In the genomic region with DNA sequence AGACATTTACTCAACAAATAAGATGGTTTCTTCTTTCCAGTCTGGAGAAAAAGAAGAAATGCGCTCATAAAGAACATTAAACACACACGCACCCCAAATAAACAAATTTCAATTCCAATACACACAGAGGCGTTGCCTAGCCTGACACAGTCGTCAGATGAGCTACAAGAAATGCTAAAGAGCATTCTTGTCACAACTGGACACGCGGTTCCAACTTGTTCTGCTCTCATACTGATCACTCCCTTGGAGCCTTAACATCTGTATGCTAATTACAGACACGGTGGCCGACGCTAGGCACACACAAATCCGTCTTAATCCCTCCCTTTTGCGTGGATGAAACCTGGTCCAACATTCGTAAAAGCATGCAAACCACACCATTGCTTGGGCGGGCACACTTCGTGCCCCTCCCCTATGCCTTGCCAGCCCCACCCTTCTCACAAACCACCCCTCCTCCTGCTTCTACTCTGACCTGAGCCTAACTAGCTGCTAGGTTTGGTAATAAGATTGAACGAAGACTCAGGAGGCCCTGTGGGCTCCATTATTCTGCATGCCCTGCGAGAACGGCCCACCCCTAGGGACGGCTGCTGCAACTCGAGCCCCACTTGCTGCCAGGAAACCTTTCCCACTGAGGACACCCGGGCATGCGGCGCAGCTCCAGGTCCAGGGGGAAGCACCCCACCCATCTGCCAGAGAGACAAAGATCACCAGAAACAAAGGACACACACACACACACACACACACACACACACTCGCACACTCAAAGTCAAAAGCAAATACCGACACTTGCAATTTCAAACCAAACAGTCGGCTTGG, we compare ENCODE assay signal across 2 cellular contexts.
A peak's percentile ranks its signal among the peaks of the same experiment; 100 is the strongest.
TF ChIP-seq lines count a peak whose summit lies in the region.

No MANE protein-coding gene starts in this region.

TF ChIP-seq in GM23338, 12 proteins besides CTCF, POLR2A, EP300 and RAD21:
- TF ChIP-seq, protein P1, sequence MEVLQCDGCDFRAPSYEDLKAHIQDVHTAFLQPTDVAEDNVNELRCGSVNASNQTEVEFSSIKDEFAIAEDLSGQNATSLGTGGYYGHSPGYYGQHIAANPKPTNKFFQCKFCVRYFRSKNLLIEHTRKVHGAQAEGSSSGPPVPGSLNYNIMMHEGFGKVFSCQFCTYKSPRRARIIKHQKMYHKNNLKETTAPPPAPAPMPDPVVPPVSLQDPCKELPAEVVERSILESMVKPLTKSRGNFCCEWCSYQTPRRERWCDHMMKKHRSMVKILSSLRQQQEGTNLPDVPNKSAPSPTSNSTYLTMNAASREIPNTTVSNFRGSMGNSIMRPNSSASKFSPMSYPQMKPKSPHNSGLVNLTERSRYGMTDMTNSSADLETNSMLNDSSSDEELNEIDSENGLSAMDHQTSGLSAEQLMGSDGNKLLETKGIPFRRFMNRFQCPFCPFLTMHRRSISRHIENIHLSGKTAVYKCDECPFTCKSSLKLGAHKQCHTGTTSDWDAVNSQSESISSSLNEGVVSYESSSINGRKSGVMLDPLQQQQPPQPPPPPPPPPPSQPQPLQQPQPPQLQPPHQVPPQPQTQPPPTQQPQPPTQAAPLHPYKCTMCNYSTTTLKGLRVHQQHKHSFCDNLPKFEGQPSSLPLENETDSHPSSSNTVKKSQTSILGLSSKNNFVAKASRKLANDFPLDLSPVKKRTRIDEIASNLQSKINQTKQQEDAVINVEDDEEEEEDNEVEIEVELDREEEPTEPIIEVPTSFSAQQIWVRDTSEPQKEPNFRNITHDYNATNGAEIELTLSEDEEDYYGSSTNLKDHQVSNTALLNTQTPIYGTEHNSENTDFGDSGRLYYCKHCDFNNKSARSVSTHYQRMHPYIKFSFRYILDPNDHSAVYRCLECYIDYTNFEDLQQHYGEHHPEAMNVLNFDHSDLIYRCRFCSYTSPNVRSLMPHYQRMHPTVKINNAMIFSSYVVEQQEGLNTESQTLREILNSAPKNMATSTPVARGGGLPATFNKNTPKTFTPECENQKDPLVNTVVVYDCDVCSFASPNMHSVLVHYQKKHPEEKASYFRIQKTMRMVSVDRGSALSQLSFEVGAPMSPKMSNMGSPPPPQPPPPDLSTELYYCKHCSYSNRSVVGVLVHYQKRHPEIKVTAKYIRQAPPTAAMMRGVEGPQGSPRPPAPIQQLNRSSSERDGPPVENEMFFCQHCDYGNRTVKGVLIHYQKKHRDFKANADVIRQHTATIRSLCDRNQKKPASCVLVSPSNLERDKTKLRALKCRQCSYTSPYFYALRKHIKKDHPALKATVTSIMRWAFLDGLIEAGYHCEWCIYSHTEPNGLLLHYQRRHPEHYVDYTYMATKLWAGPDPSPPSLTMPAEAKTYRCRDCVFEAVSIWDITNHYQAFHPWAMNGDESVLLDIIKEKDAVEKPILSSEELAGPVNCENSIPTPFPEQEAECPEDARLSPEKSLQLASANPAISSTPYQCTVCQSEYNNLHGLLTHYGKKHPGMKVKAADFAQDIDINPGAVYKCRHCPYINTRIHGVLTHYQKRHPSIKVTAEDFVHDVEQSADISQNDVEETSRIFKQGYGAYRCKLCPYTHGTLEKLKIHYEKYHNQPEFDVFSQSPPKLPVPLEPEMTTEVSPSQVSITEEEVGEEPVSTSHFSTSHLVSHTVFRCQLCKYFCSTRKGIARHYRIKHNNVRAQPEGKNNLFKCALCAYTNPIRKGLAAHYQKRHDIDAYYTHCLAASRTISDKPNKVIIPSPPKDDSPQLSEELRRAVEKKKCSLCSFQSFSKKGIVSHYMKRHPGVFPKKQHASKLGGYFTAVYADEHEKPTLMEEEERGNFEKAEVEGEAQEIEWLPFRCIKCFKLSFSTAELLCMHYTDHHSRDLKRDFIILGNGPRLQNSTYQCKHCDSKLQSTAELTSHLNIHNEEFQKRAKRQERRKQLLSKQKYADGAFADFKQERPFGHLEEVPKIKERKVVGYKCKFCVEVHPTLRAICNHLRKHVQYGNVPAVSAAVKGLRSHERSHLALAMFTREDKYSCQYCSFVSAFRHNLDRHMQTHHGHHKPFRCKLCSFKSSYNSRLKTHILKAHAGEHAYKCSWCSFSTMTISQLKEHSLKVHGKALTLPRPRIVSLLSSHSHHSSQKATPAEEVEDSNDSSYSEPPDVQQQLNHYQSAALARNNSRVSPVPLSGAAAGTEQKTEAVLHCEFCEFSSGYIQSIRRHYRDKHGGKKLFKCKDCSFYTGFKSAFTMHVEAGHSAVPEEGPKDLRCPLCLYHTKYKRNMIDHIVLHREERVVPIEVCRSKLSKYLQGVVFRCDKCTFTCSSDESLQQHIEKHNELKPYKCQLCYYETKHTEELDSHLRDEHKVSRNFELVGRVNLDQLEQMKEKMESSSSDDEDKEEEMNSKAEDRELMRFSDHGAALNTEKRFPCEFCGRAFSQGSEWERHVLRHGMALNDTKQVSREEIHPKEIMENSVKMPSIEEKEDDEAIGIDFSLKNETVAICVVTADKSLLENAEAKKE (CRISPR knock-in tag; IDR thresholded peaks at IDR 0.05), result no peak
- no peak for TF ChIP-seq POLR2AphosphoS5 (IDR thresholded peaks at IDR 0.05; ENCODE audit: low read depth)
- no peak for TF ChIP-seq CREB1 (CRISPR knock-in tag; IDR thresholded peaks at IDR 0.05; ENCODE audit: low read depth)
- no peak for TF ChIP-seq JUNB (IDR thresholded peaks at IDR 0.05; ENCODE audit: unreplicated experiment)

TF ChIP-seq in GM12878, 131 proteins besides CTCF, POLR2A, EP300 and RAD21:
- TF ChIP-seq, protein P2, sequence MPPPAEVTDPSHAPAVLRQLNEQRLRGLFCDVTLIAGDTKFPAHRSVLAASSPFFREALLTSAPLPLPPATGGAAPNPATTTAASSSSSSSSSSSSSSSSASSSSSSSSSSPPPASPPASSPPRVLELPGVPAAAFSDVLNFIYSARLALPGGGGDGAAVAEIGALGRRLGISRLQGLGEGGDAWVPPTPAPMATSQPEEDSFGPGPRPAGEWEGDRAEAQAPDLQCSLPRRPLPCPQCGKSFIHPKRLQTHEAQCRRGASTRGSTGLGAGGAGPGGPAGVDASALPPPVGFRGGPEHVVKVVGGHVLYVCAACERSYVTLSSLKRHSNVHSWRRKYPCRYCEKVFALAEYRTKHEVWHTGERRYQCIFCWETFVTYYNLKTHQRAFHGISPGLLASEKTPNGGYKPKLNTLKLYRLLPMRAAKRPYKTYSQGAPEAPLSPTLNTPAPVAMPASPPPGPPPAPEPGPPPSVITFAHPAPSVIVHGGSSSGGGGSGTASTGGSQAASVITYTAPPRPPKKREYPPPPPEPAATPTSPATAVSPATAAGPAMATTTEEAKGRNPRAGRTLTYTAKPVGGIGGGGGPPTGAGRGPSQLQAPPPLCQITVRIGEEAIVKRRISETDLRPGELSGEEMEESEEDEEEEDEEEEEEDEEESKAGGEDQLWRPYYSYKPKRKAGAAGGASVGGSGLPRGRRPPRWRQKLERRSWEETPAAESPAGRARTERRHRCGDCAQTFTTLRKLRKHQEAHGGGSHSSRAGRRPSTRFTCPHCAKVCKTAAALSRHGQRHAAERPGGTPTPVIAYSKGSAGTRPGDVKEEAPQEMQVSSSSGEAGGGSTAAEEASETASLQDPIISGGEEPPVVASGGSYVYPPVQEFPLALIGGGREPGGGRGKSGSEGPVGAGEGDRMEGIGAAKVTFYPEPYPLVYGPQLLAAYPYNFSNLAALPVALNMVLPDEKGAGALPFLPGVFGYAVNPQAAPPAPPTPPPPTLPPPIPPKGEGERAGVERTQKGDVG (CRISPR knock-in tag; IDR thresholded peaks at IDR 0.05), result no peak
- TF ChIP-seq EZH2 (IDR thresholded peaks at IDR 0.05; ENCODE audit: borderline replicate concordance, control insufficient read depth, low read depth, low read length), result 0 out of 2 replicates have a peak, but pooled peaks have one; percentile 41
- no peak for TF ChIP-seq ASH2L (IDR thresholded peaks at IDR 0.05; ENCODE audit: borderline replicate concordance, low read depth)
- TF ChIP-seq, protein P3, sequence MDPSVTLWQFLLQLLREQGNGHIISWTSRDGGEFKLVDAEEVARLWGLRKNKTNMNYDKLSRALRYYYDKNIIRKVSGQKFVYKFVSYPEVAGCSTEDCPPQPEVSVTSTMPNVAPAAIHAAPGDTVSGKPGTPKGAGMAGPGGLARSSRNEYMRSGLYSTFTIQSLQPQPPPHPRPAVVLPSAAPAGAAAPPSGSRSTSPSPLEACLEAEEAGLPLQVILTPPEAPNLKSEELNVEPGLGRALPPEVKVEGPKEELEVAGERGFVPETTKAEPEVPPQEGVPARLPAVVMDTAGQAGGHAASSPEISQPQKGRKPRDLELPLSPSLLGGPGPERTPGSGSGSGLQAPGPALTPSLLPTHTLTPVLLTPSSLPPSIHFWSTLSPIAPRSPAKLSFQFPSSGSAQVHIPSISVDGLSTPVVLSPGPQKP (IDR thresholded peaks at IDR 0.05; ENCODE audit: low read depth, low read length), result no peak
